5 cellular contexts compared by ENCODE assay signal in genomic region chr2:33911327-33911726, GRCh38.
"Had no signal": no experiment of that assay in that cellular context is flagged by ENCODE, and none has a peak within 500 bp of the region (broad histone marks: within the 10 kb centered on the region; RNA-seq: fewer than 3 reads in every experiment).

No MANE protein-coding gene starts in this region.

- H2AFZ ChIP-seq: GM23338 had no signal

- DNase-seq: H9, HCEC 1CT, IMR-90 had no signal

- H3K4me3 ChIP-seq: GM23338, K562 had no signal

- H3K4me2 ChIP-seq: GM23338 had no signal
